9 cellular contexts compared by ENCODE assay signal in genomic region chr19:917323-918151, GRCh38. TPM values are rescaled to one million over a fixed set of nuclear protein-coding genes. Genes with fewer than 3 reads are reported as not detected.
DNase-seq lines count a peak whose midpoint lies in the region; ATAC-seq, FAIRE-seq and TF ChIP-seq lines count a peak whose summit lies in the region.
"Had no signal": no experiment of that assay in that cellular context is flagged by ENCODE, and none has a peak within 500 bp of the region (broad histone marks: within the 10 kb centered on the region; RNA-seq: fewer than 3 reads in every experiment).

TSS of gene KISS1R (plus strand) at chr19:917333. CDS start at chr19:917503, 170 bp downstream.

- H3K36me3 ChIP-seq in HUES48 (ENCODE audit: control insufficient read depth, insufficient read depth, low read length) (no peaks in the 10 kb centered on the region), endothelial cell of umbilical vein (ENCODE audit: control insufficient read depth in 2 of 2, extremely low read depth in 1 of 2, insufficient read depth in 2 of 2, low read length in 2 of 2) (no peaks in the 10 kb centered on the region), trophoblast cell (ENCODE audit: control insufficient read depth in 1 of 2, insufficient read depth in 2 of 2, low read length in 2 of 2) (no peaks in the 10 kb centered on the region)

- H2BK120ac ChIP-seq in trophoblast cell (ENCODE audit: insufficient read depth, low read length, poor library complexity): no peak within 1 kb of the TSS

- dilution Hi-C loops in endothelial cell of umbilical vein (cut with MboI; ENCODE audit: extremely low pct_ligation_motif_present, low sequenced_read_pairs): no loop called here

- no peak within 1 kb of the TSS for H4K91ac ChIP-seq in trophoblast cell (ENCODE audit: low read depth, low read length)

- H3K9ac ChIP-seq in HUES48 (ENCODE audit: low read depth, low read length): no peak within 1 kb of the TSS
- H3K9ac ChIP-seq in endothelial cell of umbilical vein (replicated peaks; ENCODE audit: extremely low read depth, insufficient read depth, low read length): no peak within 1 kb of the TSS
- no peak within 1 kb of the TSS for H3K9ac ChIP-seq in trophoblast cell (ENCODE audit: low read length)

- no peak within 1 kb of the TSS for H4K8ac ChIP-seq in trophoblast cell (ENCODE audit: low read depth, low read length)

- H3K23ac ChIP-seq in trophoblast cell (ENCODE audit: low read length): no peak within 1 kb of the TSS

- H2AFZ ChIP-seq in endothelial cell of umbilical vein (ENCODE audit: low read depth, low read length) (no peak within 1 kb of the TSS), trophoblast cell (ENCODE audit: insufficient read depth, low read length, poor library complexity) (no peak within 1 kb of the TSS)

- H2AK5ac ChIP-seq in trophoblast cell (ENCODE audit: low read length): no peak within 1 kb of the TSS

- no TSS peak for BruUV-seq in endothelial cell of umbilical vein (replicated peaks; lab: Mats Ljungman, UMichigan)

- POLR2A ChIA-PET in endothelial cell of umbilical vein (lab: Charles Lee): no interaction called here

- CTCF ChIA-PET in endothelial cell of umbilical vein (lab: Charles Lee): interaction anchor here (0.9 kb wide), 1 partner anchor 61 kb away, joined by 3 read pairs; no protein-coding TSS in a partner anchor

- no peak for FAIRE-seq in endothelial cell of umbilical vein (lab: Jason Lieb, UNC)

- H3K4me2 ChIP-seq in endothelial cell of umbilical vein (ENCODE audit: insufficient read depth, low read length): no peak within 1 kb of the TSS
- H3K4me2 ChIP-seq in trophoblast cell (ENCODE audit: low read length): peak within 1 kb of the TSS; percentile 57

- no peaks in the 10 kb centered on the region for H3K9me1 ChIP-seq in endothelial cell of umbilical vein (replicated peaks; ENCODE audit: control insufficient read depth, extremely low read depth, insufficient read depth, low read length)

- H3K79me2 ChIP-seq in endothelial cell of umbilical vein (ENCODE audit: control insufficient read depth, insufficient read depth, low read length) (no peaks in the 10 kb centered on the region), trophoblast cell (ENCODE audit: control insufficient read depth, insufficient read depth, low read length, poor library complexity) (peaks cover 6% of the 10 kb centered on the region)

- no peak within 1 kb of the TSS for H3K14ac ChIP-seq in trophoblast cell (ENCODE audit: low read length)

- no peak within 1 kb of the TSS for H2BK5ac ChIP-seq in trophoblast cell (ENCODE audit: low read depth, low read length, poor library complexity)

- DNase-seq in COLO668 (lab: John Stamatoyannopoulos, UW; ENCODE audit: unreplicated experiment): peak; percentile 61
- no peak for DNase-seq in endothelial cell of umbilical vein (ENCODE audit: low read depth, low spot score)
- DNase-seq in trophoblast cell: peak; percentile 63 to 75
- DNase-seq in omental fat pad (ENCODE audit: low spot score): no peak

- H3K18ac ChIP-seq in trophoblast cell (ENCODE audit: low read length): no peak within 1 kb of the TSS

- no peak for TF ChIP-seq POLR2A in endothelial cell of umbilical vein (IDR thresholded peaks at IDR 0.05; ENCODE audit: low read depth, low read length)

- TF ChIP-seq CTCF in endothelial cell of umbilical vein (IDR thresholded peaks at IDR 0.05; ENCODE audit: extremely low read depth in 1 of 2, insufficient read depth in 1 of 2, low read depth in 1 of 2, low read length in 2 of 2) (peak; percentile 31 to 58), omental fat pad (IDR thresholded peaks at IDR 0.05) (no peak)

- H3K4me3 ChIP-seq in HUES48 (ENCODE audit: low read depth, low read length) (peak within 1 kb of the TSS; percentile 75), endothelial cell of umbilical vein (replicated peaks in 1 of 3; ENCODE audit: insufficient read depth in 1 of 3, low read depth in 1 of 3, low read length in 3 of 3) (no peak within 1 kb of the TSS), trophoblast cell (ENCODE audit: low read depth, low read length) (peak within 1 kb of the TSS; percentile 27)

- peaks cover 9% of the 10 kb centered on the region for H3K79me1 ChIP-seq in trophoblast cell (ENCODE audit: low read length)

- H3K9me3 ChIP-seq in HUES48 (ENCODE audit: control insufficient read depth, insufficient read depth, low read length) (no peaks in the 10 kb centered on the region), endothelial cell of umbilical vein (replicated peaks; ENCODE audit: control insufficient read depth, insufficient read depth, low read length) (no peaks in the 10 kb centered on the region), trophoblast cell (ENCODE audit: insufficient read depth, low read depth, low read length) (peaks cover 11% of the 10 kb centered on the region)

- H2BK12ac ChIP-seq in trophoblast cell (ENCODE audit: low read length): no peak within 1 kb of the TSS

- no CpG with 5 or more reads among the region's 87 CpGs for WGBS in trophoblast cell (ENCODE audit: extremely low coverage, insufficient coverage, insufficient read length)

- no peak within 1 kb of the TSS for H4K12ac ChIP-seq in trophoblast cell (ENCODE audit: low read depth, low read length)

- H3K4ac ChIP-seq in trophoblast cell (ENCODE audit: low read depth, low read length): no peak within 1 kb of the TSS

- H3K27me3 ChIP-seq in HUES48 (ENCODE audit: control insufficient read depth, insufficient read depth, low read length): peaks cover 57% of the 10 kb centered on the region
- peaks cover 28 to 35% of the 10 kb centered on the region in 2 experiments for H3K27me3 ChIP-seq in endothelial cell of umbilical vein (ENCODE audit: control insufficient read depth in 2 of 2, insufficient read depth in 2 of 2, low read length in 2 of 2)
- peaks cover 40% of the 10 kb centered on the region for H3K27me3 ChIP-seq in trophoblast cell (ENCODE audit: insufficient read depth, low read length)

- intact Hi-C loops in endothelial cell of umbilical vein (cut with micrococcal nuclease): no loop called here

- H3K27ac ChIP-seq in HUES48 (ENCODE audit: low read depth, low read length) (no peak within 1 kb of the TSS), endothelial cell of umbilical vein (ENCODE audit: insufficient read depth, low read depth, low read length) (no peak within 1 kb of the TSS), trophoblast cell (ENCODE audit: low read depth, low read length) (no peak within 1 kb of the TSS)

- 0 out of 2 replicates have a peak, but pooled peaks cover 3% of the 10 kb centered on the region for H3K4me1 ChIP-seq in HUES48 (ENCODE audit: control insufficient read depth, insufficient read depth, low read length)
- H3K4me1 ChIP-seq in endothelial cell of umbilical vein (ENCODE audit: control insufficient read depth, extremely low read depth, insufficient read depth, low read length): peaks cover 6% of the 10 kb centered on the region
- peaks cover 9 to 18% of the 10 kb centered on the region in 2 experiments for H3K4me1 ChIP-seq in trophoblast cell (ENCODE audit: control insufficient read depth in 1 of 2, insufficient read depth in 2 of 2, low read length in 2 of 2)

- peak; percentile 2 to 4 for ATAC-seq in activated CD4-positive, CD25-positive, alpha-beta regulatory T cell treated with anti-CD3 and anti-CD28 coated beads, Interleukin-2, amount 50 U/mL, for 24 hours
- ATAC-seq in GM21515 (IDR thresholded peaks at IDR 0.05; ENCODE audit: unreplicated experiment) (no peak), omental fat pad (ENCODE audit: low FRiP score) (no peak), HG03039 (IDR thresholded peaks at IDR 0.05; ENCODE audit: unreplicated experiment) (no peak)

- H4K20me1 ChIP-seq in endothelial cell of umbilical vein (replicated peaks; ENCODE audit: control insufficient read depth, extremely low read depth, insufficient read depth, low read length): no peaks in the 10 kb centered on the region

TF ChIP-seq in endothelial cell of umbilical vein, 7 proteins besides CTCF, POLR2A, EP300 and RAD21:
- TF ChIP-seq EZH2 (IDR thresholded peaks at IDR 0.05; ENCODE audit: borderline replicate concordance, low read depth, low read length, severe bottlenecking): peak; percentile 99
- TF ChIP-seq GATA2 (IDR thresholded peaks at IDR 0.05; ENCODE audit: insufficient read depth, insufficient read length, low read depth, low read length): no peak

RNA-seq across cellular contexts. Expression of gene KISS1R, which starts in this region (rescaled TPM):
- not detected in 2 replicates for total RNA-seq in endothelial cell of umbilical vein
- polyA plus RNA-seq in endothelial cell of umbilical vein: not detected in 2 replicates
- not detected in 2 replicates for polyA plus RNA-seq in endothelial cell of umbilical vein (2011; cell fraction: cytosol; rRNA removed)
- not detected in 2 replicates for polyA plus RNA-seq in endothelial cell of umbilical vein (2011; cell fraction: nucleus; rRNA removed)
- polyA plus RNA-seq in endothelial cell of umbilical vein (2012): not detected in 2 replicates
- 0.28 TPM in 1 of 2 replicates, not detected in the other for polyA minus RNA-seq in endothelial cell of umbilical vein
- not detected for polyA minus RNA-seq in endothelial cell of umbilical vein (2011; cell fraction: cytosol; rRNA and poly(A)+ RNA removed)
- polyA minus RNA-seq in endothelial cell of umbilical vein (2011; cell fraction: nucleus; rRNA and poly(A)+ RNA removed): not detected in 2 replicates
- polyA plus RNA-seq in trophoblast cell (2013): 0.10 and 0.14 TPM in 2 replicates
- under 1 TPM in 1 of 4 donors, not detected in 3; 0.24 TPM for total RNA-seq in omental fat pad
- total RNA-seq: RPMI7951 had no signal

Comparison
In these comparisons a context has a peak if more than half of its experiments do, and no peak if none do; other contexts are left out.
1. DNase-seq: peak in COLO668 (single experiment) and trophoblast cell (2 of 2); none in endothelial cell of umbilical vein (single experiment) and omental fat pad (single experiment).
2. H3K4me3 ChIP-seq: peak in HUES48 (single experiment) and trophoblast cell (single experiment); none in endothelial cell of umbilical vein (0 of 3).
3. ATAC-seq: peak in activated CD4-positive, CD25-positive, alpha-beta regulatory T cell treated with anti-CD3 and anti-CD28 coated beads, Interleukin-2, amount 50 U/mL, for 24 hours (2 of 2); none in GM21515 (single experiment), omental fat pad (single experiment) and HG03039 (single experiment).
4. CTCF ChIP-seq: peak in endothelial cell of umbilical vein (2 of 2); none in omental fat pad (0 of 3).